In genomic region chr22:43096420-43096819, GRCh38 we compare ENCODE assay signal across 31 cellular contexts. TPM values are rescaled to one million over a fixed set of nuclear protein-coding genes. Genes with fewer than 3 reads are reported as not detected.
"Had no signal": no experiment of that assay in that cellular context is flagged by ENCODE, and none has a peak within 500 bp of the region (broad histone marks: within the 10 kb centered on the region; RNA-seq: fewer than 3 reads in every experiment).

No MANE protein-coding gene starts in this region.

- H3K27ac ChIP-seq: adrenal gland, body of pancreas, breast epithelium, SJSA1 had no signal

- H3K27me3 ChIP-seq: adrenal gland, body of pancreas, breast epithelium, SJSA1 had no signal

- DNase-seq: activated CD4-positive, alpha-beta T cell treated with anti-CD3 and anti-CD28 coated beads for 36 hours; activated CD4-positive, alpha-beta T cell treated with anti-CD3 and anti-CD28 coated beads, Interleukin-2, amount 10 ng/mL, durations not matched to agents 7 days and 5 days; activated CD4-positive, alpha-beta T cell treated with anti-CD3 and anti-CD28 coated beads, Interleukin-2, amount 50 U/mL, for 48 hours; activated CD8-positive, alpha-beta T cell treated with anti-CD3 and anti-CD28 coated beads, Interleukin-2, amount 10 ng/mL, durations not matched to agents 7 days and 5 days; activated gamma-delta T cell; activated naive CD4-positive, alpha-beta T cell treated with Interleukin-2 at 50 U/mL for 16 hours; activated T-cell treated with anti-CD3 and anti-CD28 coated beads, Interleukin-2, amount 50 U/mL, for 24 hours; adrenal gland; body of pancreas; Karpas-422; NCI-H1048; NCI-H1105 treated with DMSO at 0.1 percent for 48 hours; NCI-H1436; NCI-H1694; NCI-H2029; NCI-H345; NCI-H524 treated with DMSO at 0.1 percent for 48 hours; SHP77; SK-N-SH had no signal

- H3K9me3 ChIP-seq: adrenal gland, body of pancreas, SK-N-SH had no signal

- H3K4me3 ChIP-seq: adrenal gland, body of pancreas, breast epithelium, SJSA1 had no signal

- FAIRE-seq: astrocyte had no signal

- H3K27ac Mint-ChIP-seq: activated CD4-positive, alpha-beta T cell treated with anti-CD3 and anti-CD28 coated beads for 36 hours; activated CD4-positive, alpha-beta T cell treated with anti-CD3 and anti-CD28 coated beads, Interleukin-2, amount 10 ng/mL, durations not matched to agents 7 days and 5 days; activated CD8-positive, alpha-beta T cell treated with anti-CD3 and anti-CD28 coated beads, Interleukin-2, amount 10 ng/mL, durations not matched to agents 7 days and 5 days; activated naive CD4-positive, alpha-beta T cell treated with anti-CD3 and anti-CD28 coated beads, Interleukin-2, amount 50 U/mL, for 72 hours; activated T-cell treated with anti-CD3 and anti-CD28 coated beads, Interleukin-2, amount 50 U/mL, for 24 hours; activated T-helper 2 cell treated with anti-CD3 and anti-CD28 coated beads, Interferon-gamma antibody, Interleukin-2, Interleukin-4, amounts not matched to agents 10 μg/mL and 5 μg/mL and 100 μg/mL, durations not matched to agents 14 hours and 24 hours and 36 hours; T-helper 1 cell treated with Interleukin-12 subunit alpha and Interleukin-12 subunit beta and Interleukin-4 antibody, amounts not matched to agents 30 μg/mL and 1 μg/mL, for 36 hours; T-helper 2 cell treated with Interferon-gamma antibody and Interleukin-4, amounts not matched to agents 5 μg/mL and 100 μg/mL, for 36 hours; WTC11 had no signal

- H3K4me2 ChIP-seq: SK-N-SH had no signal

- H3K27me3 Mint-ChIP-seq: activated CD4-positive, alpha-beta T cell treated with anti-CD3 and anti-CD28 coated beads for 36 hours; activated CD4-positive, alpha-beta T cell treated with anti-CD3 and anti-CD28 coated beads, Interleukin-2, amount 10 ng/mL, durations not matched to agents 7 days and 5 days; activated T-cell treated with anti-CD3 and anti-CD28 coated beads, Interleukin-2, amount 50 U/mL, for 24 hours had no signal

- H3K4me3 Mint-ChIP-seq: activated CD4-positive, alpha-beta T cell treated with anti-CD3 and anti-CD28 coated beads for 36 hours; activated CD4-positive, alpha-beta T cell treated with anti-CD3 and anti-CD28 coated beads, Interleukin-2, amount 10 ng/mL, durations not matched to agents 7 days and 5 days; activated CD8-positive, alpha-beta T cell treated with anti-CD3 and anti-CD28 coated beads, Interleukin-2, amount 10 ng/mL, durations not matched to agents 7 days and 5 days; activated T-cell treated with anti-CD3 and anti-CD28 coated beads, Interleukin-2, amount 50 U/mL, for 24 hours; T-helper 1 cell treated with Interleukin-12 subunit alpha and Interleukin-12 subunit beta and Interleukin-4 antibody, amounts not matched to agents 30 μg/mL and 1 μg/mL, for 36 hours; T-helper 2 cell treated with Interferon-gamma antibody and Interleukin-4, amounts not matched to agents 5 μg/mL and 100 μg/mL, for 36 hours; WTC11 had no signal

- H3K9ac ChIP-seq: SK-N-SH had no signal

- H3K36me3 ChIP-seq: adrenal gland, breast epithelium, SJSA1 had no signal

- ATAC-seq: activated CD4-positive, alpha-beta T cell treated with anti-CD3 and anti-CD28 coated beads for 36 hours; activated CD4-positive, CD25-positive, alpha-beta regulatory T cell treated with anti-CD3 and anti-CD28 coated beads, Interleukin-2, amount 50 U/mL, for 24 hours; activated CD8-positive, alpha-beta T cell treated with anti-CD3 and anti-CD28 coated beads, Interleukin-2, amount 10 ng/mL, durations not matched to agents 7 days and 5 days; activated naive CD4-positive, alpha-beta T cell treated with anti-CD3 and anti-CD28 coated beads, Interleukin-2, amount 50 U/mL, for 72 hours; body of pancreas; Panc1; WTC11 had no signal

- H3K4me1 ChIP-seq: body of pancreas, breast epithelium had no signal

RNA-seq across cellular contexts. Expression of gene BIK, which starts 14.1 kb away (rescaled TPM):
- total RNA-seq: cardiac septum, RPMI7951 had no signal
